ENCODE assay signal across 14 cellular contexts in genomic region chr12:54019924-54020586, GRCh38. TPM values are rescaled to one million over a fixed set of nuclear protein-coding genes. Genes with fewer than 3 reads are reported as not detected.
DNase-seq lines count a peak whose midpoint lies in the region; ATAC-seq, FAIRE-seq and TF ChIP-seq lines count a peak whose summit lies in the region.
"Had no signal": no experiment of that assay in that cellular context is flagged by ENCODE, and none has a peak within 500 bp of the region (broad histone marks: within the 10 kb centered on the region; RNA-seq: fewer than 3 reads in every experiment).

No MANE protein-coding gene starts in this region.

- H3K36me3 ChIP-seq in keratinocyte (ENCODE audit: control insufficient read depth in 2 of 2, extremely low read depth in 1 of 2, insufficient read depth in 2 of 2, low read length in 2 of 2): no peaks in the 10 kb centered on the region
- no peaks in the 10 kb centered on the region for H3K36me3 ChIP-seq in thoracic aorta
- H3K36me3 ChIP-seq in MM.1S (replicated peaks; ENCODE audit: insufficient read depth, low read length): no peaks in the 10 kb centered on the region
- H3K36me3 ChIP-seq: transverse colon had no signal

- no peak for ATAC-seq in thoracic aorta (ENCODE audit: insufficient number of reproducible peaks, low FRiP score, low read depth)
- no peak for ATAC-seq in HG02870 (IDR thresholded peaks at IDR 0.05; ENCODE audit: unreplicated experiment)

- H3K4me3 ChIP-seq in keratinocyte (ENCODE audit: control insufficient read depth in 2 of 3, extremely low read depth in 1 of 3, insufficient read depth in 2 of 3, low read depth in 1 of 3, low read length in 3 of 3): peak overlapping the region in 2 of 3 experiments; percentile 74 to 82
- peak overlapping the region; percentile 69 for H3K4me3 ChIP-seq in thoracic aorta
- no peak overlapping the region for H3K4me3 ChIP-seq in MM.1S (ENCODE audit: low read length)
- H3K4me3 ChIP-seq: transverse colon had no signal

- dilution Hi-C loops in keratinocyte (cut with MboI; ENCODE audit: extremely low pct_ligation_motif_present, low sequenced_read_pairs): no loop called here

- no peaks in the 10 kb centered on the region for H3K9me3 ChIP-seq in keratinocyte (ENCODE audit: control insufficient read depth, low read depth, low read length)
- no peaks in the 10 kb centered on the region for H3K9me3 ChIP-seq in thoracic aorta
- no peaks in the 10 kb centered on the region for H3K9me3 ChIP-seq in MM.1S (replicated peaks; ENCODE audit: insufficient read depth, low read length)
- H3K9me3 ChIP-seq: transverse colon had no signal

- H3K4me1 ChIP-seq in keratinocyte (ENCODE audit: control insufficient read depth, extremely low read depth, insufficient read depth, low read length) (peaks cover 64% of the 10 kb centered on the region), thoracic aorta (ENCODE audit: control insufficient read depth in 1 of 2, low read depth in 2 of 2) (peaks cover 14 to 16% of the 10 kb centered on the region in 2 donors), MM.1S (ENCODE audit: low read length) (no peaks in the 10 kb centered on the region)

- H3K9ac ChIP-seq in keratinocyte (ENCODE audit: control insufficient read depth, extremely low read depth, insufficient read depth, low read length) (peak overlapping the region; percentile 98), MM.1S (ENCODE audit: low read length) (no peak overlapping the region)

- H3K27me3 ChIP-seq in keratinocyte (ENCODE audit: control insufficient read depth, extremely low read depth, insufficient read depth, low read length) (no peaks in the 10 kb centered on the region), thoracic aorta (replicated peaks; ENCODE audit: insufficient read depth) (no peaks in the 10 kb centered on the region), MM.1S (replicated peaks; ENCODE audit: insufficient read depth, low read length) (peaks cover 83% of the 10 kb centered on the region)

- DNase-seq in SHP77 treated with DMSO at 0.1 percent for 48 hours (lab: John Stamatoyannopoulos, UW) (peak; percentile 34), SHP77 (lab: John Stamatoyannopoulos, UW) (no peak), amniotic epithelial cell (ENCODE audit: low read depth) (peak; percentile 70), keratinocyte (ENCODE audit: low read depth, low spot score) (no peak), thoracic aorta (ENCODE audit: low spot score) (no peak), MM.1S (no peak), SKM-1 (lab: John Stamatoyannopoulos, UW; ENCODE audit: unreplicated experiment) (no peak)
- DNase-seq: stimulated activated CD4-positive, alpha-beta T cell treated with anti-CD3 and anti-CD28 coated beads, Interleukin-4, amount 100 ng/mL, for 4 hours; transverse colon had no signal

- H2AFZ ChIP-seq in keratinocyte (ENCODE audit: control insufficient read depth, low read length): no peak overlapping the region
- H2AFZ ChIP-seq in MM.1S (ENCODE audit: low read length): no peak overlapping the region

- no peaks in the 10 kb centered on the region for H3K9me2 ChIP-seq in MM.1S (replicated peaks; ENCODE audit: insufficient read depth, low read length)

- H3K9me1 ChIP-seq in keratinocyte (ENCODE audit: control insufficient read depth, extremely low read depth, insufficient read depth, low read length): no peaks in the 10 kb centered on the region

- FAIRE-seq in keratinocyte (lab: Jason Lieb, UNC): no peak
- FAIRE-seq: frontal cortex, GM19239 had no signal

- no peaks in the 10 kb centered on the region for H3F3A ChIP-seq in MM.1S (ENCODE audit: insufficient read depth, low read length)

- H3K79me2 ChIP-seq in keratinocyte (ENCODE audit: control insufficient read depth, insufficient read depth, low read length) (peaks cover 77% of the 10 kb centered on the region), MM.1S (ENCODE audit: low read length) (no peaks in the 10 kb centered on the region)

- no peak for TF ChIP-seq CTCF in keratinocyte (optimal IDR thresholded peaks at IDR 0.05 in 1 of 3, IDR thresholded peaks at IDR 0.05 in 1 of 3, conservative IDR thresholded peaks at IDR 0.05 in 1 of 3; ENCODE audit: extremely low read depth in 1 of 3, insufficient read depth in 2 of 3, low read length in 3 of 3)
- no peak for TF ChIP-seq CTCF in thoracic aorta (IDR thresholded peaks at IDR 0.05)
- no peak for TF ChIP-seq CTCF in MM.1S (IDR thresholded peaks at IDR 0.05; ENCODE audit: low read length)

- H3K27ac ChIP-seq in keratinocyte (ENCODE audit: control insufficient read depth, insufficient read depth, low read length) (peak overlapping the region; percentile 98), thoracic aorta (peak overlapping the region; percentile 86 to 98), MM.1S (ENCODE audit: low read length) (no peak overlapping the region)

- no peaks in the 10 kb centered on the region for H4K20me1 ChIP-seq in keratinocyte (ENCODE audit: control insufficient read depth, extremely low read depth, insufficient read depth, low read length)
- no peaks in the 10 kb centered on the region for H4K20me1 ChIP-seq in MM.1S (ENCODE audit: insufficient read depth, low read length)

- H3K4me2 ChIP-seq in keratinocyte (ENCODE audit: control insufficient read depth, extremely low read depth, insufficient read depth, low read depth, low read length) (peak overlapping the region; percentile 96), MM.1S (ENCODE audit: low read depth, low read length) (no peak overlapping the region)

RNA-seq across cellular contexts. Expression of gene HOXC6, which starts 8.2 kb away (rescaled TPM):
- polyA plus RNA-seq in keratinocyte: 3.7 to 5.6 TPM (median 4.7 TPM) in 3 replicates
- 4.3 TPM for polyA plus RNA-seq in keratinocyte (2011; ENCODE audit: low read depth)
- 3.6 and 4.6 TPM in 2 replicates for polyA plus RNA-seq in keratinocyte (2011; cell fraction: cytosol; rRNA removed)
- 9.2 and 13.8 TPM in 2 replicates for polyA plus RNA-seq in keratinocyte (2011; cell fraction: nucleus; rRNA removed)
- 2.9 and 6.1 TPM in 2 replicates for polyA plus RNA-seq in keratinocyte (2012; ENCODE audit: low replicate concordance)
- polyA minus RNA-seq in keratinocyte: 3.5 to 4.5 TPM (median 4.0 TPM) in 3 replicates
- polyA minus RNA-seq in keratinocyte (2011; cell fraction: cytosol; rRNA and poly(A)+ RNA removed): 0.96 TPM
- polyA minus RNA-seq in keratinocyte (2011; cell fraction: nucleus; rRNA and poly(A)+ RNA removed): 2.5 and 2.9 TPM in 2 replicates
- total RNA-seq in thoracic aorta: not detected
- total RNA-seq: frontal cortex; T-helper 2 cell treated with Interferon-gamma antibody and Interleukin-4, amounts not matched to agents 100 ng/mL and 5 ng/mL, for 36 hours had no signal

RNA-seq across cellular contexts. Expression of gene HOXC8, which starts 11.3 kb away (rescaled TPM):
- polyA plus RNA-seq in keratinocyte: 1.8 to 3.8 TPM (median 2.0 TPM) in 3 replicates
- 2.1 TPM for polyA plus RNA-seq in keratinocyte (2011; ENCODE audit: low read depth)
- 3.3 TPM in 2 replicates for polyA plus RNA-seq in keratinocyte (2011; cell fraction: cytosol; rRNA removed)
- 4.2 and 4.7 TPM in 2 replicates for polyA plus RNA-seq in keratinocyte (2011; cell fraction: nucleus; rRNA removed)
- 2.0 and 3.3 TPM in 2 replicates for polyA plus RNA-seq in keratinocyte (2012; ENCODE audit: low replicate concordance)
- 1.3 to 2.3 TPM (median 1.5 TPM) in 3 replicates for polyA minus RNA-seq in keratinocyte
- polyA minus RNA-seq in keratinocyte (2011; cell fraction: cytosol; rRNA and poly(A)+ RNA removed): 2.1 TPM
- polyA minus RNA-seq in keratinocyte (2011; cell fraction: nucleus; rRNA and poly(A)+ RNA removed): 1.4 and 1.6 TPM in 2 replicates
- total RNA-seq in thoracic aorta: not detected
- total RNA-seq: frontal cortex; T-helper 2 cell treated with Interferon-gamma antibody and Interleukin-4, amounts not matched to agents 100 ng/mL and 5 ng/mL, for 36 hours; transverse colon had no signal

RNA-seq across cellular contexts. Expression of gene HOXC5, which starts 12.8 kb away (rescaled TPM):
- polyA plus RNA-seq in keratinocyte: 0.18 to 0.73 TPM (median 0.33 TPM) in 3 replicates
- polyA plus RNA-seq in keratinocyte (2011; ENCODE audit: low read depth): not detected
- 0.21 and 0.69 TPM in 2 replicates for polyA plus RNA-seq in keratinocyte (2011; cell fraction: cytosol; rRNA removed)
- polyA plus RNA-seq in keratinocyte (2011; cell fraction: nucleus; rRNA removed): 0.59 and 0.97 TPM in 2 replicates
- 0.71 TPM in 1 of 2 replicates, not detected in the other for polyA plus RNA-seq in keratinocyte (2012; ENCODE audit: low replicate concordance)
- 0.13 to 1.1 TPM (median 0.42 TPM) in 3 replicates for polyA minus RNA-seq in keratinocyte
- polyA minus RNA-seq in keratinocyte (2011; cell fraction: cytosol; rRNA and poly(A)+ RNA removed): not detected
- 0.42 and 0.93 TPM in 2 replicates for polyA minus RNA-seq in keratinocyte (2011; cell fraction: nucleus; rRNA and poly(A)+ RNA removed)
- 1 to 10 TPM in 1 of 2 donors, not detected in 1; 1.8 TPM for total RNA-seq in thoracic aorta
- total RNA-seq: frontal cortex; T-helper 2 cell treated with Interferon-gamma antibody and Interleukin-4, amounts not matched to agents 100 ng/mL and 5 ng/mL, for 36 hours had no signal
- polyA plus RNA-seq: AG04450 had no signal

RNA-seq across cellular contexts. Expression of gene HOXC9, which starts 20.1 kb away (rescaled TPM):
- polyA plus RNA-seq in keratinocyte: 1.1 to 3.3 TPM (median 1.8 TPM) in 3 replicates
- 2.9 TPM for polyA plus RNA-seq in keratinocyte (2011; ENCODE audit: low read depth)
- polyA plus RNA-seq in keratinocyte (2011; cell fraction: cytosol; rRNA removed): 2.4 and 2.9 TPM in 2 replicates
- polyA plus RNA-seq in keratinocyte (2011; cell fraction: nucleus; rRNA removed): 3.1 and 3.7 TPM in 2 replicates
- 3.5 and 4.4 TPM in 2 replicates for polyA plus RNA-seq in keratinocyte (2012; ENCODE audit: low replicate concordance)
- 0.23 to 1.4 TPM (median 0.90 TPM) in 3 replicates for polyA minus RNA-seq in keratinocyte
- polyA minus RNA-seq in keratinocyte (2011; cell fraction: cytosol; rRNA and poly(A)+ RNA removed): 2.1 TPM
- polyA minus RNA-seq in keratinocyte (2011; cell fraction: nucleus; rRNA and poly(A)+ RNA removed): 1.2 and 1.4 TPM in 2 replicates
- not detected for total RNA-seq in thoracic aorta
- total RNA-seq: frontal cortex; T-helper 2 cell treated with Interferon-gamma antibody and Interleukin-4, amounts not matched to agents 100 ng/mL and 5 ng/mL, for 36 hours; transverse colon had no signal
- polyA plus RNA-seq: AG04450 had no signal

RNA-seq across cellular contexts. Expression of gene HOXC4, which starts 33.6 kb away (rescaled TPM):
- polyA plus RNA-seq in keratinocyte: 0.81 to 1.8 TPM (median 1.8 TPM) in 3 replicates
- 0.19 TPM for polyA plus RNA-seq in keratinocyte (2011; ENCODE audit: low read depth)
- 0.73 and 1.2 TPM in 2 replicates for polyA plus RNA-seq in keratinocyte (2011; cell fraction: cytosol; rRNA removed)
- polyA plus RNA-seq in keratinocyte (2011; cell fraction: nucleus; rRNA removed): 2.1 and 3.1 TPM in 2 replicates
- 1.1 and 2.3 TPM in 2 replicates for polyA plus RNA-seq in keratinocyte (2012; ENCODE audit: low replicate concordance)
- polyA minus RNA-seq in keratinocyte: 0.16 to 1.5 TPM in 2 of 3 replicates, not detected in the other
- not detected for polyA minus RNA-seq in keratinocyte (2011; cell fraction: cytosol; rRNA and poly(A)+ RNA removed)
- polyA minus RNA-seq in keratinocyte (2011; cell fraction: nucleus; rRNA and poly(A)+ RNA removed): 0.39 TPM in 1 of 2 replicates, not detected in the other
- total RNA-seq in thoracic aorta: 1 to 10 TPM in 1 of 2 donors, not detected in 1; 1.2 TPM
- total RNA-seq: frontal cortex; T-helper 2 cell treated with Interferon-gamma antibody and Interleukin-4, amounts not matched to agents 100 ng/mL and 5 ng/mL, for 36 hours had no signal
- polyA plus RNA-seq: AG04450 had no signal

Comparison
In these comparisons a context has a peak if more than half of its experiments do, and no peak if none do; other contexts are left out.
1. DNase-seq: peak in SHP77 treated with DMSO at 0.1 percent for 48 hours (single experiment) and amniotic epithelial cell (single experiment); none in SHP77 (0 of 2), keratinocyte (single experiment), thoracic aorta (single experiment), MM.1S (single experiment) and SKM-1 (single experiment).